ENCODE assay signal across 10 cellular contexts in the genomic region with DNA sequence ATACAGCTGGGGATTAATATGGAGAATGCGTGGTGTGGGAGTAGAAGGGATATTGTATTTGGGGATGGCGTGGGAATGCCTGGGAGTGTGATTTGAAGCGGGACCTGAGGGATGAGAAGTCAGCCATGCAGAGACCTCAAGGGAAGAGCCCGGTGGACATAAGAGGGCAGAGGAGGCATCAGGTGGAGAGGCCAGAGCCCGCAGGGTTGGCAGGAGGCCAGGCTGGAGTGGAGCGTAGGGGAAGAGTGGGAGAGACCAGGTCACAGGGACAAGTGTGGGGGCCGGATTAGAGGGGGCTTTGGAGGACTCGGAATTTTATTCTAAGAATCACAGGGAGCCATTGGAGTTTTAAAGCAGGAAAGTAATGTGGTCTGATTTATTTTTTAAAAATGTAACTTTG. TPM values are rescaled to one million over a fixed set of nuclear protein-coding genes. Genes with fewer than 3 reads are reported as not detected.
DNase-seq lines count a peak whose midpoint lies in the region; ATAC-seq and TF ChIP-seq lines count a peak whose summit lies in the region.
"Had no signal": no experiment of that assay in that cellular context is flagged by ENCODE, and none has a peak within 500 bp of the region (broad histone marks: within the 10 kb centered on the region; RNA-seq: fewer than 3 reads in every experiment).

No MANE protein-coding gene starts in this region.

- H3K4me1 Mint-ChIP-seq in MCF 10A (ENCODE audit: insufficient read depth, unreplicated experiment) = peaks cover 20% of the 10 kb centered on the region
- H3K4me1 Mint-ChIP-seq in stimulated activated naive B cell treated with anti-CD40 and anti-IgM and Interleukin-4, amounts not matched to agents 10 μg/mL and 1 μg/mL and 100 μg/mL, for 72 hours = peaks cover 19 to 38% of the 10 kb centered on the region in 2 donors

- no peaks in the 10 kb centered on the region for H3K9me3 ChIP-seq in breast epithelium
- H3K9me3 ChIP-seq in SK-N-MC (ENCODE audit: low read depth, low read length) = no peaks in the 10 kb centered on the region
- no peaks in the 10 kb centered on the region for H3K9me3 ChIP-seq in fibroblast of lung (ENCODE audit: control insufficient read depth, insufficient read depth, low read depth, low read length)

- intact Hi-C loops in MCF 10A (cut with micrococcal nuclease) (no loop called here), breast epithelium (cut with DNase I; ENCODE audit: low total_unique reads) (no loop called here)

- no peak for ATAC-seq in stimulated activated naive B cell treated with anti-CD40 and anti-IgM and Interleukin-4, amounts not matched to agents 10 μg/mL and 1 μg/mL and 100 μg/mL, for 72 hours (replicated peaks)
- ATAC-seq in HG02642 (IDR thresholded peaks at IDR 0.05; ENCODE audit: poor library complexity, unreplicated experiment) (no peak), GM18502 (IDR thresholded peaks at IDR 0.05; ENCODE audit: poor library complexity, unreplicated experiment) (no peak)

- CTCF ChIA-PET in MCF 10A (lab: Yijun Ruan, JAX) = interaction anchor here (0.5 kb wide), 1 partner anchor 173 kb away, joined by 3 read pairs; no protein-coding TSS in a partner anchor

- H2AFZ ChIP-seq in fibroblast of lung (ENCODE audit: low read length) = no peak overlapping the region

- no peaks in the 10 kb centered on the region for H3K27me3 Mint-ChIP-seq in MCF 10A (ENCODE audit: insufficient read depth, unreplicated experiment)
- H3K27me3 Mint-ChIP-seq in stimulated activated naive B cell treated with anti-CD40 and anti-IgM and Interleukin-4, amounts not matched to agents 10 μg/mL and 1 μg/mL and 100 μg/mL, for 72 hours = no peaks in the 10 kb centered on the region

- no peak overlapping the region for H3K27ac ChIP-seq in breast epithelium
- no peak overlapping the region for H3K27ac ChIP-seq in SK-N-MC
- no peak overlapping the region for H3K27ac ChIP-seq in fibroblast of lung (ENCODE audit: insufficient read depth, low read length)

- peak overlapping the region; percentile 21 for H3K27ac Mint-ChIP-seq in MCF 10A (ENCODE audit: low read depth, unreplicated experiment)
- peak overlapping the region; percentile 98 for H3K27ac Mint-ChIP-seq in stimulated activated naive B cell treated with anti-CD40 and anti-IgM and Interleukin-4, amounts not matched to agents 10 μg/mL and 1 μg/mL and 100 μg/mL, for 72 hours

- H3K9me3 Mint-ChIP-seq in MCF 10A (ENCODE audit: unreplicated experiment) = no peaks in the 10 kb centered on the region
- no peaks in the 10 kb centered on the region for H3K9me3 Mint-ChIP-seq in stimulated activated naive B cell treated with anti-CD40 and anti-IgM and Interleukin-4, amounts not matched to agents 10 μg/mL and 1 μg/mL and 100 μg/mL, for 72 hours

- BruUV-seq in MCF 10A (replicated peaks; lab: Mats Ljungman, UMichigan) = no TSS peak

- peaks cover 23% of the 10 kb centered on the region for H3K36me3 Mint-ChIP-seq in MCF 10A (ENCODE audit: insufficient read depth, unreplicated experiment)
- peaks cover 11 to 30% of the 10 kb centered on the region in 2 donors for H3K36me3 Mint-ChIP-seq in stimulated activated naive B cell treated with anti-CD40 and anti-IgM and Interleukin-4, amounts not matched to agents 10 μg/mL and 1 μg/mL and 100 μg/mL, for 72 hours

- peak overlapping the region; percentile 86 for H3K4me3 Mint-ChIP-seq in MCF 10A (ENCODE audit: unreplicated experiment)
- peak overlapping the region; percentile 92 to 95 for H3K4me3 Mint-ChIP-seq in stimulated activated naive B cell treated with anti-CD40 and anti-IgM and Interleukin-4, amounts not matched to agents 10 μg/mL and 1 μg/mL and 100 μg/mL, for 72 hours

- H3K4me3 ChIP-seq in breast epithelium (peak overlapping the region in 1 of 3 donors; percentile 71), SK-N-MC (peak overlapping the region; percentile 94), fibroblast of lung (replicated peaks in 1 of 4; ENCODE audit: control extremely low read depth in 1 of 4, insufficient read depth in 1 of 4, low read depth in 3 of 4, low read length in 4 of 4) (peak overlapping the region in 2 of 4 experiments; percentile 84 to 95)

- H3K36me3 ChIP-seq in breast epithelium (no peaks in the 10 kb centered on the region), SK-N-MC (ENCODE audit: insufficient read depth, low read length) (peaks cover 7% of the 10 kb centered on the region; the same call in 1 of the 2 replicates), fibroblast of lung (ENCODE audit: control insufficient read depth, insufficient read depth, low read length) (no peaks in the 10 kb centered on the region)

- peak overlapping the region; percentile 46 for H3K4me2 ChIP-seq in fibroblast of lung (ENCODE audit: extremely low read depth, insufficient read depth, low read length)

- H3K4me1 ChIP-seq in breast epithelium (peaks cover 0 to 8% of the 10 kb centered on the region in 2 donors), fibroblast of lung (ENCODE audit: control insufficient read depth, extremely low read depth, insufficient read depth, low read length) (peaks cover 4% of the 10 kb centered on the region)

- H3K27me3 ChIP-seq in breast epithelium = no peaks in the 10 kb centered on the region
- no peaks in the 10 kb centered on the region for H3K27me3 ChIP-seq in fibroblast of lung (ENCODE audit: control insufficient read depth, insufficient read depth, low read length)

- TF ChIP-seq CTCF in MCF 10A (IDR thresholded peaks at IDR 0.05; ENCODE audit: unreplicated experiment) = no peak
- no peak for TF ChIP-seq CTCF in breast epithelium (IDR thresholded peaks at IDR 0.05)
- TF ChIP-seq CTCF in fibroblast of lung (conservative IDR thresholded peaks at IDR 0.05 in 1 of 2, IDR thresholded peaks at IDR 0.05 in 1 of 2; ENCODE audit: low read depth in 1 of 2, low read length in 2 of 2) = no peak

- POLR2A ChIA-PET in MCF 10A (lab: Yijun Ruan, JAX) = interaction anchor here (1.9 kb wide), 1 partner anchor 316 kb away, joined by 4 read pairs; no protein-coding TSS in a partner anchor

- no peak for DNase-seq in MCF 10A (ENCODE audit: unreplicated experiment)
- no peak for DNase-seq in breast epithelium (ENCODE audit: low spot score in 2 of 2)
- DNase-seq in SK-N-MC (ENCODE audit: low read depth, low spot score) = no peak
- no peak for DNase-seq in fibroblast of lung (ENCODE audit: low read depth in 2 of 2)
- DNase-seq in stimulated activated naive B cell treated with anti-CD40 and anti-IgM and Interleukin-4, amounts not matched to agents 10 μg/mL and 1 μg/mL and 100 μg/mL, for 72 hours = no peak
- DNase-seq in pons (ENCODE audit: low spot score) = no peak
- DNase-seq: GOT3, NCI-H187 had no signal

- peaks cover 47% of the 10 kb centered on the region for H3K79me2 ChIP-seq in fibroblast of lung (ENCODE audit: control insufficient read depth, insufficient read depth, low read length)

- no peaks in the 10 kb centered on the region for H4K20me1 ChIP-seq in fibroblast of lung (ENCODE audit: control insufficient read depth, extremely low read depth, insufficient read depth, low read length)

- no peak overlapping the region for H3K9ac ChIP-seq in SK-N-MC (ENCODE audit: insufficient read length)
- no peak overlapping the region for H3K9ac ChIP-seq in fibroblast of lung (ENCODE audit: insufficient read depth, low read length)

- TF ChIP-seq POLR2A in breast epithelium (IDR thresholded peaks at IDR 0.05) = no peak

RNA-seq across cellular contexts. Expression of gene NDUFB2, which starts 2.0 kb away (rescaled TPM):
- total RNA-seq in MCF 10A (2022) = 166 and 189 TPM in 2 replicates
- 100 to 1,000 TPM in 2 of 3 donors, 10 to 100 TPM in 1; 85.0 to 151 (median 149) TPM for total RNA-seq in breast epithelium
- 44.9 and 116 TPM in 2 replicates for total RNA-seq in fibroblast of lung
- 283 and 307 TPM in 2 replicates for polyA plus RNA-seq in fibroblast of lung
- polyA plus RNA-seq in fibroblast of lung (2012) = 363 and 375 TPM in 2 replicates
- polyA minus RNA-seq in fibroblast of lung (ENCODE audit: low replicate concordance) = 98.1 and 104 TPM in 2 replicates

RNA-seq across cellular contexts. Expression of gene ADCK2, which starts 25.7 kb away (rescaled TPM):
- 22.2 and 27.8 TPM in 2 replicates for total RNA-seq in MCF 10A (2022)
- 10 to 100 TPM; 21.8 to 31.9 (median 23.6) TPM for total RNA-seq in breast epithelium
- 24.9 and 37.5 TPM in 2 replicates for total RNA-seq in fibroblast of lung
- polyA plus RNA-seq in fibroblast of lung = 7.1 and 9.5 TPM in 2 replicates
- polyA plus RNA-seq in fibroblast of lung (2012) = 7.9 and 11.0 TPM in 2 replicates
- polyA minus RNA-seq in fibroblast of lung (ENCODE audit: low replicate concordance) = 7.0 and 12.7 TPM in 2 replicates

RNA-seq across cellular contexts. Expression of gene DENND2A, which starts 57.9 kb away (rescaled TPM):
- total RNA-seq in MCF 10A (2022) = 0.26 TPM in 1 of 2 replicates, not detected in the other
- total RNA-seq in breast epithelium = 10 to 100 TPM in 1 of 3 donors, 1 to 10 TPM in 2; 6.9 to 13.1 (median 7.6) TPM
- total RNA-seq in fibroblast of lung = 39.0 and 40.8 TPM in 2 replicates
- 25.8 and 30.6 TPM in 2 replicates for polyA plus RNA-seq in fibroblast of lung
- 30.7 and 33.8 TPM in 2 replicates for polyA plus RNA-seq in fibroblast of lung (2012)
- polyA minus RNA-seq in fibroblast of lung (ENCODE audit: low replicate concordance) = 53.6 and 70.6 TPM in 2 replicates
